ENCODE assay signal across 29 cellular contexts in the genomic region with DNA sequence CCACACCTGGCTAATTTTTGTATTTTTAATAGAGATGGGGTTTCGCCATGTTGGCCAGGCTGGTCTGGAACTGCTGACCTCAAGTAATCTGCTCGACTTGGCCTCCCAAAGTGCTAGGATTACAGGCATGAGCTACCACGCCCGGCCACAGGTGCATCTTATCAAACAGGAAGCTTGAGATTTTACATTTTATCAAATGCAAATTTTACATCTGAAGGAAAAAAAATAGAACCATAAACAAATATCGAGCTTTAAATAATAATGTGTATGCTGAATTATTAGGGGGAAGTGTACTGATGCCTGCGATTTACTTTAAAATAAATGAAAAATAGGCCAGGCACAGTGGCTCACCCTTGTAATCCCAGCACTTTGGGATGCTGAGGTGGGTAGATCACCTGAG.
"Had no signal": no experiment of that assay in that cellular context is flagged by ENCODE, and none has a peak within 500 bp of the region (broad histone marks: within the 10 kb centered on the region; RNA-seq: fewer than 3 reads in every experiment).

No MANE protein-coding gene starts in this region.

- H3K27ac ChIP-seq: ascending aorta, breast epithelium, cardiac muscle cell, colonic mucosa, epithelial cell of prostate, esophagus squamous epithelium, gastroesophageal sphincter had no signal

- H3K4me1 ChIP-seq: ascending aorta, breast epithelium, colonic mucosa, esophagus squamous epithelium, gastroesophageal sphincter had no signal

- H3K4me3 ChIP-seq: ascending aorta, breast epithelium, cardiac muscle cell, colonic mucosa, esophagus squamous epithelium, gastroesophageal sphincter had no signal

- DNase-seq: activated CD4-positive, alpha-beta memory T cell treated with anti-CD3 and anti-CD28 coated beads for 36 hours; activated CD4-positive, alpha-beta T cell treated with anti-CD3 and anti-CD28 coated beads for 36 hours; activated CD4-positive, alpha-beta T cell treated with anti-CD3 and anti-CD28 coated beads, Interleukin-2, amount 10 ng/mL, durations not matched to agents 24 days and 14 days; activated CD4-positive, CD25-positive, alpha-beta regulatory T cell; activated CD4-positive, CD25-positive, alpha-beta regulatory T cell treated with anti-CD3 and anti-CD28 coated beads, Interleukin-2, amount 50 U/mL, for 72 hours; activated CD8-positive, alpha-beta memory T cell treated with anti-CD3 and anti-CD28 coated beads, Interleukin-2, amount 10 ng/mL, durations not matched to agents 7 days and 5 days; activated CD8-positive, alpha-beta memory T cell treated with anti-CD3 and anti-CD28 coated beads, Interleukin-2, amount 50 U/mL, for 4 hours; activated CD8-positive, alpha-beta T cell treated with anti-CD3 and anti-CD28 coated beads, Interleukin-2, amount 10 ng/mL, durations not matched to agents 7 days and 5 days; activated gamma-delta T cell; activated naive CD4-positive, alpha-beta T cell; activated naive CD4-positive, alpha-beta T cell treated with anti-CD3 and anti-CD28 coated beads, Interleukin-2, amount 10 ng/mL, durations not matched to agents 7 days and 5 days; activated naive CD8-positive, alpha-beta T cell treated with anti-CD3 and anti-CD28 coated beads, Interleukin-2, amount 10 ng/mL, durations not matched to agents 7 days and 5 days; activated T-cell treated with anti-CD3 and anti-CD28 coated beads, Interleukin-2, amount 50 U/mL, for 1 hour; activated T-cell treated with anti-CD3 and anti-CD28 coated beads, Interleukin-2, amount 50 U/mL, for 48 hours; central memory CD4-positive, alpha-beta T cell; cerebellar nuclear complex; colonic mucosa; effector CD8-positive, alpha-beta T cell; esophagus squamous epithelium; foreskin melanocyte; hippocampal formation had no signal

- H3K27ac Mint-ChIP-seq: activated CD4-positive, alpha-beta memory T cell treated with anti-CD3 and anti-CD28 coated beads for 36 hours; activated CD4-positive, alpha-beta T cell treated with anti-CD3 and anti-CD28 coated beads for 36 hours; activated CD4-positive, alpha-beta T cell treated with anti-CD3 and anti-CD28 coated beads, Interleukin-2, amount 10 ng/mL, durations not matched to agents 24 days and 14 days; activated CD8-positive, alpha-beta memory T cell treated with anti-CD3 and anti-CD28 coated beads, Interleukin-2, amount 10 ng/mL, durations not matched to agents 7 days and 5 days; activated CD8-positive, alpha-beta T cell treated with anti-CD3 and anti-CD28 coated beads, Interleukin-2, amount 10 ng/mL, durations not matched to agents 7 days and 5 days; activated naive CD4-positive, alpha-beta T cell treated with anti-CD3 and anti-CD28 coated beads, Interleukin-2, amount 10 ng/mL, durations not matched to agents 7 days and 5 days; activated naive CD4-positive, alpha-beta T cell treated with anti-CD3 and anti-CD28 coated beads, Interleukin-2, amount 50 U/mL, for 72 hours; activated naive CD8-positive, alpha-beta T cell treated with anti-CD3 and anti-CD28 coated beads, Interleukin-2, amount 10 ng/mL, durations not matched to agents 7 days and 5 days; activated T-helper 1 cell treated with anti-CD3 and anti-CD28 coated beads, Interleukin-12 subunit alpha, Interleukin-12 subunit beta, Interleukin-2, Interleukin-4 antibody, amounts not matched to agents 30 ng/mL and 10 ng/mL and 1 ng/mL, durations not matched to agents 14 hours and 24 hours and 36 hours; brain had no signal

- H3K4me3 Mint-ChIP-seq: activated CD4-positive, alpha-beta memory T cell treated with anti-CD3 and anti-CD28 coated beads for 36 hours; activated CD4-positive, alpha-beta T cell treated with anti-CD3 and anti-CD28 coated beads for 36 hours; activated CD4-positive, alpha-beta T cell treated with anti-CD3 and anti-CD28 coated beads, Interleukin-2, amount 10 ng/mL, durations not matched to agents 24 days and 14 days; activated CD8-positive, alpha-beta memory T cell treated with anti-CD3 and anti-CD28 coated beads, Interleukin-2, amount 10 ng/mL, durations not matched to agents 7 days and 5 days; activated CD8-positive, alpha-beta T cell treated with anti-CD3 and anti-CD28 coated beads, Interleukin-2, amount 10 ng/mL, durations not matched to agents 7 days and 5 days; activated naive CD4-positive, alpha-beta T cell treated with anti-CD3 and anti-CD28 coated beads, Interleukin-2, amount 10 ng/mL, durations not matched to agents 7 days and 5 days; activated naive CD8-positive, alpha-beta T cell treated with anti-CD3 and anti-CD28 coated beads, Interleukin-2, amount 10 ng/mL, durations not matched to agents 7 days and 5 days; activated T-helper 1 cell treated with anti-CD3 and anti-CD28 coated beads, Interleukin-12 subunit alpha, Interleukin-12 subunit beta, Interleukin-2, Interleukin-4 antibody, amounts not matched to agents 30 ng/mL and 10 ng/mL and 1 ng/mL, durations not matched to agents 14 hours and 24 hours and 36 hours; brain had no signal

- H3K36me3 ChIP-seq: ascending aorta, breast epithelium, cardiac muscle cell, colonic mucosa, esophagus squamous epithelium, gastroesophageal sphincter had no signal

- H3K9me3 Mint-ChIP-seq: activated CD4-positive, alpha-beta memory T cell treated with anti-CD3 and anti-CD28 coated beads for 36 hours; activated CD4-positive, alpha-beta T cell treated with anti-CD3 and anti-CD28 coated beads, Interleukin-2, amount 10 ng/mL, durations not matched to agents 24 days and 14 days; activated naive CD4-positive, alpha-beta T cell treated with anti-CD3 and anti-CD28 coated beads, Interleukin-2, amount 10 ng/mL, durations not matched to agents 7 days and 5 days; activated naive CD4-positive, alpha-beta T cell treated with anti-CD3 and anti-CD28 coated beads, Interleukin-2, amount 50 U/mL, for 72 hours; activated naive CD8-positive, alpha-beta T cell treated with anti-CD3 and anti-CD28 coated beads, Interleukin-2, amount 10 ng/mL, durations not matched to agents 7 days and 5 days; activated T-helper 1 cell treated with anti-CD3 and anti-CD28 coated beads, Interleukin-12 subunit alpha, Interleukin-12 subunit beta, Interleukin-2, Interleukin-4 antibody, amounts not matched to agents 30 ng/mL and 10 ng/mL and 1 ng/mL, durations not matched to agents 14 hours and 24 hours and 36 hours; brain had no signal

- H3K36me3 Mint-ChIP-seq: activated CD4-positive, alpha-beta memory T cell treated with anti-CD3 and anti-CD28 coated beads for 36 hours; activated CD8-positive, alpha-beta memory T cell treated with anti-CD3 and anti-CD28 coated beads, Interleukin-2, amount 10 ng/mL, durations not matched to agents 7 days and 5 days; activated naive CD4-positive, alpha-beta T cell treated with anti-CD3 and anti-CD28 coated beads, Interleukin-2, amount 10 ng/mL, durations not matched to agents 7 days and 5 days; activated naive CD4-positive, alpha-beta T cell treated with anti-CD3 and anti-CD28 coated beads, Interleukin-2, amount 50 U/mL, for 72 hours; activated naive CD8-positive, alpha-beta T cell treated with anti-CD3 and anti-CD28 coated beads, Interleukin-2, amount 10 ng/mL, durations not matched to agents 7 days and 5 days; brain had no signal

- ATAC-seq: activated CD4-positive, alpha-beta T cell treated with anti-CD3 and anti-CD28 coated beads for 36 hours; activated CD8-positive, alpha-beta memory T cell treated with anti-CD3 and anti-CD28 coated beads, Interleukin-2, amount 10 ng/mL, durations not matched to agents 7 days and 5 days; activated CD8-positive, alpha-beta T cell treated with anti-CD3 and anti-CD28 coated beads, Interleukin-2, amount 10 ng/mL, durations not matched to agents 7 days and 5 days; activated naive CD4-positive, alpha-beta T cell treated with anti-CD3 and anti-CD28 coated beads, Interleukin-2, amount 50 U/mL, for 72 hours; gastroesophageal sphincter had no signal

- H3K9me3 ChIP-seq: ascending aorta, breast epithelium, colonic mucosa, esophagus squamous epithelium, gastroesophageal sphincter had no signal

- H3K27me3 ChIP-seq: ascending aorta, breast epithelium, cardiac muscle cell, colonic mucosa, esophagus squamous epithelium, gastroesophageal sphincter had no signal

- H3K4me1 Mint-ChIP-seq: activated CD4-positive, alpha-beta T cell treated with anti-CD3 and anti-CD28 coated beads for 36 hours; activated CD4-positive, alpha-beta T cell treated with anti-CD3 and anti-CD28 coated beads, Interleukin-2, amount 10 ng/mL, durations not matched to agents 24 days and 14 days; activated CD8-positive, alpha-beta memory T cell treated with anti-CD3 and anti-CD28 coated beads, Interleukin-2, amount 10 ng/mL, durations not matched to agents 7 days and 5 days; activated naive CD4-positive, alpha-beta T cell treated with anti-CD3 and anti-CD28 coated beads, Interleukin-2, amount 10 ng/mL, durations not matched to agents 7 days and 5 days; activated naive CD8-positive, alpha-beta T cell treated with anti-CD3 and anti-CD28 coated beads, Interleukin-2, amount 10 ng/mL, durations not matched to agents 7 days and 5 days had no signal

- H3K27me3 Mint-ChIP-seq: activated CD4-positive, alpha-beta memory T cell treated with anti-CD3 and anti-CD28 coated beads for 36 hours; activated CD8-positive, alpha-beta memory T cell treated with anti-CD3 and anti-CD28 coated beads, Interleukin-2, amount 10 ng/mL, durations not matched to agents 7 days and 5 days had no signal
